In the genomic region with DNA sequence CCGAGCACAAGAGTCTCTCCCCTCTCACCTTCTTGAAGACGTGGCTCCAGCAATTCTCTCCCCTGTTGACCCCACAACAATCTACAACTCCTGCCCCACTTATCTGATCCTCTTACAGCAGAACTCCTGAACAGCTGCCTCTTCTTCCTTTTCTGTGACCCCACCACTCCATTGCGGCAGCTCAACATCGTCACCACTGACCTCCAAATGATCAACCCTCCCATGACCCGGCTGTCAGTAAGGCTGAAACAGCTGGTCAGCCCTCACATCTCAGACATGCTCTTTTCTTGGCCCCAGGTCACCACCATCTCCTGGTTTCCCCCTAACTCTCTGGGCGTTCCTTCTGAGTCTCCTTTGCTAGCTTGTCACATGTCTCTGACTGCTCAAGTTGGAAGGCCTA, we compare ENCODE assay signal across 1 cellular context.
TF ChIP-seq lines count a peak whose summit lies in the region.

No MANE protein-coding gene starts in this region.

TF ChIP-seq in K562, 482 proteins besides CTCF, POLR2A, EP300 and RAD21 (continues in another document):
- TF ChIP-seq NR2C1 (IDR thresholded peaks at IDR 0.05): peak; percentile 80
- peak; percentile 69 for TF ChIP-seq NR2C1 (tag; IDR thresholded peaks at IDR 0.05)
- TF ChIP-seq L3MBTL2 (IDR thresholded peaks at IDR 0.05): peak; percentile 34; the same call in 1 of the 2 replicates
- TF ChIP-seq, protein P1, sequence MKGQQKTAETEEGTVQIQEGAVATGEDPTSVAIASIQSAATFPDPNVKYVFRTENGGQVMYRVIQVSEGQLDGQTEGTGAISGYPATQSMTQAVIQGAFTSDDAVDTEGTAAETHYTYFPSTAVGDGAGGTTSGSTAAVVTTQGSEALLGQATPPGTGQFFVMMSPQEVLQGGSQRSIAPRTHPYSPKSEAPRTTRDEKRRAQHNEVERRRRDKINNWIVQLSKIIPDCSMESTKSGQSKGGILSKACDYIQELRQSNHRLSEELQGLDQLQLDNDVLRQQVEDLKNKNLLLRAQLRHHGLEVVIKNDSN (CRISPR knock-in tag; IDR thresholded peaks at IDR 0.05): peak; percentile 23; the same call in 1 of the 2 replicates
- TF ChIP-seq, protein P2, sequence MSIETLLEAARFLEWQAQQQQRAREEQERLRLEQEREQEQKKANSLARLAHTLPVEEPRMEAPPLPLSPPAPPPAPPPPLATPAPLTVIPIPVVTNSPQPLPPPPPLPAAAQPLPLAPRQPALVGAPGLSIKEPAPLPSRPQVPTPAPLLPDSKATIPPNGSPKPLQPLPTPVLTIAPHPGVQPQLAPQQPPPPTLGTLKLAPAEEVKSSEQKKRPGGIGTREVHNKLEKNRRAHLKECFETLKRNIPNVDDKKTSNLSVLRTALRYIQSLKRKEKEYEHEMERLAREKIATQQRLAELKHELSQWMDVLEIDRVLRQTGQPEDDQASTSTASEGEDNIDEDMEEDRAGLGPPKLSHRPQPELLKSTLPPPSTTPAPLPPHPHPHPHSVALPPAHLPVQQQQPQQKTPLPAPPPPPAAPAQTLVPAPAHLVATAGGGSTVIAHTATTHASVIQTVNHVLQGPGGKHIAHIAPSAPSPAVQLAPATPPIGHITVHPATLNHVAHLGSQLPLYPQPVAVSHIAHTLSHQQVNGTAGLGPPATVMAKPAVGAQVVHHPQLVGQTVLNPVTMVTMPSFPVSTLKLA (conservative IDR thresholded peaks at IDR 0.05): 0 out of 4 replicates have a peak, but pooled peaks have one; percentile 45 to 46
- peak; percentile 34; the same call in 1 of the 2 replicates for TF ChIP-seq CREM (IDR thresholded peaks at IDR 0.05; ENCODE audit: low read depth)
- no peak for TF ChIP-seq SMARCC2 (IDR thresholded peaks at IDR 0.05; ENCODE audit: low read depth)
- TF ChIP-seq SAP30 (IDR thresholded peaks at IDR 0.05; ENCODE audit: borderline replicate concordance, insufficient read depth, low read depth, low read length, poor library complexity, severe bottlenecking): peak; percentile 68
- TF ChIP-seq, protein P3, sequence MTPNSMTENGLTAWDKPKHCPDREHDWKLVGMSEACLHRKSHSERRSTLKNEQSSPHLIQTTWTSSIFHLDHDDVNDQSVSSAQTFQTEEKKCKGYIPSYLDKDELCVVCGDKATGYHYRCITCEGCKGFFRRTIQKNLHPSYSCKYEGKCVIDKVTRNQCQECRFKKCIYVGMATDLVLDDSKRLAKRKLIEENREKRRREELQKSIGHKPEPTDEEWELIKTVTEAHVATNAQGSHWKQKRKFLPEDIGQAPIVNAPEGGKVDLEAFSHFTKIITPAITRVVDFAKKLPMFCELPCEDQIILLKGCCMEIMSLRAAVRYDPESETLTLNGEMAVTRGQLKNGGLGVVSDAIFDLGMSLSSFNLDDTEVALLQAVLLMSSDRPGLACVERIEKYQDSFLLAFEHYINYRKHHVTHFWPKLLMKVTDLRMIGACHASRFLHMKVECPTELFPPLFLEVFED (CRISPR knock-in tag; conservative IDR thresholded peaks at IDR 0.05): 0 out of 2 replicates have a peak, but pooled peaks have one; percentile 5
- TF ChIP-seq LEF1 (IDR thresholded peaks at IDR 0.05): peak; percentile 51
- TF ChIP-seq, protein P4, sequence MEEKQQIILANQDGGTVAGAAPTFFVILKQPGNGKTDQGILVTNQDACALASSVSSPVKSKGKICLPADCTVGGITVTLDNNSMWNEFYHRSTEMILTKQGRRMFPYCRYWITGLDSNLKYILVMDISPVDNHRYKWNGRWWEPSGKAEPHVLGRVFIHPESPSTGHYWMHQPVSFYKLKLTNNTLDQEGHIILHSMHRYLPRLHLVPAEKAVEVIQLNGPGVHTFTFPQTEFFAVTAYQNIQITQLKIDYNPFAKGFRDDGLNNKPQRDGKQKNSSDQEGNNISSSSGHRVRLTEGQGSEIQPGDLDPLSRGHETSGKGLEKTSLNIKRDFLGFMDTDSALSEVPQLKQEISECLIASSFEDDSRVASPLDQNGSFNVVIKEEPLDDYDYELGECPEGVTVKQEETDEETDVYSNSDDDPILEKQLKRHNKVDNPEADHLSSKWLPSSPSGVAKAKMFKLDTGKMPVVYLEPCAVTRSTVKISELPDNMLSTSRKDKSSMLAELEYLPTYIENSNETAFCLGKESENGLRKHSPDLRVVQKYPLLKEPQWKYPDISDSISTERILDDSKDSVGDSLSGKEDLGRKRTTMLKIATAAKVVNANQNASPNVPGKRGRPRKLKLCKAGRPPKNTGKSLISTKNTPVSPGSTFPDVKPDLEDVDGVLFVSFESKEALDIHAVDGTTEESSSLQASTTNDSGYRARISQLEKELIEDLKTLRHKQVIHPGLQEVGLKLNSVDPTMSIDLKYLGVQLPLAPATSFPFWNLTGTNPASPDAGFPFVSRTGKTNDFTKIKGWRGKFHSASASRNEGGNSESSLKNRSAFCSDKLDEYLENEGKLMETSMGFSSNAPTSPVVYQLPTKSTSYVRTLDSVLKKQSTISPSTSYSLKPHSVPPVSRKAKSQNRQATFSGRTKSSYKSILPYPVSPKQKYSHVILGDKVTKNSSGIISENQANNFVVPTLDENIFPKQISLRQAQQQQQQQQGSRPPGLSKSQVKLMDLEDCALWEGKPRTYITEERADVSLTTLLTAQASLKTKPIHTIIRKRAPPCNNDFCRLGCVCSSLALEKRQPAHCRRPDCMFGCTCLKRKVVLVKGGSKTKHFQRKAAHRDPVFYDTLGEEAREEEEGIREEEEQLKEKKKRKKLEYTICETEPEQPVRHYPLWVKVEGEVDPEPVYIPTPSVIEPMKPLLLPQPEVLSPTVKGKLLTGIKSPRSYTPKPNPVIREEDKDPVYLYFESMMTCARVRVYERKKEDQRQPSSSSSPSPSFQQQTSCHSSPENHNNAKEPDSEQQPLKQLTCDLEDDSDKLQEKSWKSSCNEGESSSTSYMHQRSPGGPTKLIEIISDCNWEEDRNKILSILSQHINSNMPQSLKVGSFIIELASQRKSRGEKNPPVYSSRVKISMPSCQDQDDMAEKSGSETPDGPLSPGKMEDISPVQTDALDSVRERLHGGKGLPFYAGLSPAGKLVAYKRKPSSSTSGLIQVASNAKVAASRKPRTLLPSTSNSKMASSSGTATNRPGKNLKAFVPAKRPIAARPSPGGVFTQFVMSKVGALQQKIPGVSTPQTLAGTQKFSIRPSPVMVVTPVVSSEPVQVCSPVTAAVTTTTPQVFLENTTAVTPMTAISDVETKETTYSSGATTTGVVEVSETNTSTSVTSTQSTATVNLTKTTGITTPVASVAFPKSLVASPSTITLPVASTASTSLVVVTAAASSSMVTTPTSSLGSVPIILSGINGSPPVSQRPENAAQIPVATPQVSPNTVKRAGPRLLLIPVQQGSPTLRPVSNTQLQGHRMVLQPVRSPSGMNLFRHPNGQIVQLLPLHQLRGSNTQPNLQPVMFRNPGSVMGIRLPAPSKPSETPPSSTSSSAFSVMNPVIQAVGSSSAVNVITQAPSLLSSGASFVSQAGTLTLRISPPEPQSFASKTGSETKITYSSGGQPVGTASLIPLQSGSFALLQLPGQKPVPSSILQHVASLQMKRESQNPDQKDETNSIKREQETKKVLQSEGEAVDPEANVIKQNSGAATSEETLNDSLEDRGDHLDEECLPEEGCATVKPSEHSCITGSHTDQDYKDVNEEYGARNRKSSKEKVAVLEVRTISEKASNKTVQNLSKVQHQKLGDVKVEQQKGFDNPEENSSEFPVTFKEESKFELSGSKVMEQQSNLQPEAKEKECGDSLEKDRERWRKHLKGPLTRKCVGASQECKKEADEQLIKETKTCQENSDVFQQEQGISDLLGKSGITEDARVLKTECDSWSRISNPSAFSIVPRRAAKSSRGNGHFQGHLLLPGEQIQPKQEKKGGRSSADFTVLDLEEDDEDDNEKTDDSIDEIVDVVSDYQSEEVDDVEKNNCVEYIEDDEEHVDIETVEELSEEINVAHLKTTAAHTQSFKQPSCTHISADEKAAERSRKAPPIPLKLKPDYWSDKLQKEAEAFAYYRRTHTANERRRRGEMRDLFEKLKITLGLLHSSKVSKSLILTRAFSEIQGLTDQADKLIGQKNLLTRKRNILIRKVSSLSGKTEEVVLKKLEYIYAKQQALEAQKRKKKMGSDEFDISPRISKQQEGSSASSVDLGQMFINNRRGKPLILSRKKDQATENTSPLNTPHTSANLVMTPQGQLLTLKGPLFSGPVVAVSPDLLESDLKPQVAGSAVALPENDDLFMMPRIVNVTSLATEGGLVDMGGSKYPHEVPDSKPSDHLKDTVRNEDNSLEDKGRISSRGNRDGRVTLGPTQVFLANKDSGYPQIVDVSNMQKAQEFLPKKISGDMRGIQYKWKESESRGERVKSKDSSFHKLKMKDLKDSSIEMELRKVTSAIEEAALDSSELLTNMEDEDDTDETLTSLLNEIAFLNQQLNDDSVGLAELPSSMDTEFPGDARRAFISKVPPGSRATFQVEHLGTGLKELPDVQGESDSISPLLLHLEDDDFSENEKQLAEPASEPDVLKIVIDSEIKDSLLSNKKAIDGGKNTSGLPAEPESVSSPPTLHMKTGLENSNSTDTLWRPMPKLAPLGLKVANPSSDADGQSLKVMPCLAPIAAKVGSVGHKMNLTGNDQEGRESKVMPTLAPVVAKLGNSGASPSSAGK (IDR thresholded peaks at IDR 0.05): peak; percentile 16; the same call in 1 of the 2 replicates
- TF ChIP-seq FOXK2 (conservative IDR thresholded peaks at IDR 0.05 in 1 of 2, IDR thresholded peaks at IDR 0.05 in 1 of 2; ENCODE audit: low read depth in 2 of 2): peak in 1 of 2 experiments; percentile 50; a peak in 2 of 4 replicates
- 0 out of 2 replicates have a peak, but pooled peaks have one; percentile 11 for TF ChIP-seq BCOR (IDR thresholded peaks at IDR 0.05)
- TF ChIP-seq ESRRA (IDR thresholded peaks at IDR 0.05; ENCODE audit: borderline replicate concordance, low read depth): peak; percentile 71; the same call in 1 of the 2 replicates
- peak; percentile 65 for TF ChIP-seq SMARCE1 (IDR thresholded peaks at IDR 0.05)
- peak; percentile 88; the same call in 1 of the 2 replicates for TF ChIP-seq HDGF (IDR thresholded peaks at IDR 0.05)
- TF ChIP-seq ZNF766 (CRISPR knock-in tag; conservative IDR thresholded peaks at IDR 0.05): 0 out of 2 replicates have a peak, but pooled peaks have one; percentile 22
- TF ChIP-seq, protein P5, sequence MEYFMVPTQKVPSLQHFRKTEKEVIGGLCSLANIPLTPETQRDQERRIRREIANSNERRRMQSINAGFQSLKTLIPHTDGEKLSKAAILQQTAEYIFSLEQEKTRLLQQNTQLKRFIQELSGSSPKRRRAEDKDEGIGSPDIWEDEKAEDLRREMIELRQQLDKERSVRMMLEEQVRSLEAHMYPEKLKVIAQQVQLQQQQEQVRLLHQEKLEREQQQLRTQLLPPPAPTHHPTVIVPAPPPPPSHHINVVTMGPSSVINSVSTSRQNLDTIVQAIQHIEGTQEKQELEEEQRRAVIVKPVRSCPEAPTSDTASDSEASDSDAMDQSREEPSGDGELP (CRISPR knock-in tag; IDR thresholded peaks at IDR 0.05; ENCODE audit: borderline replicate concordance): peak; percentile 93
- TF ChIP-seq HDAC2 (IDR thresholded peaks at IDR 0.05): peak; percentile 61; the same call in 1 of the 2 replicates
- TF ChIP-seq ARID1B (IDR thresholded peaks at IDR 0.05): peak; percentile 33; the same call in 1 of the 2 replicates
- TF ChIP-seq, protein P6, sequence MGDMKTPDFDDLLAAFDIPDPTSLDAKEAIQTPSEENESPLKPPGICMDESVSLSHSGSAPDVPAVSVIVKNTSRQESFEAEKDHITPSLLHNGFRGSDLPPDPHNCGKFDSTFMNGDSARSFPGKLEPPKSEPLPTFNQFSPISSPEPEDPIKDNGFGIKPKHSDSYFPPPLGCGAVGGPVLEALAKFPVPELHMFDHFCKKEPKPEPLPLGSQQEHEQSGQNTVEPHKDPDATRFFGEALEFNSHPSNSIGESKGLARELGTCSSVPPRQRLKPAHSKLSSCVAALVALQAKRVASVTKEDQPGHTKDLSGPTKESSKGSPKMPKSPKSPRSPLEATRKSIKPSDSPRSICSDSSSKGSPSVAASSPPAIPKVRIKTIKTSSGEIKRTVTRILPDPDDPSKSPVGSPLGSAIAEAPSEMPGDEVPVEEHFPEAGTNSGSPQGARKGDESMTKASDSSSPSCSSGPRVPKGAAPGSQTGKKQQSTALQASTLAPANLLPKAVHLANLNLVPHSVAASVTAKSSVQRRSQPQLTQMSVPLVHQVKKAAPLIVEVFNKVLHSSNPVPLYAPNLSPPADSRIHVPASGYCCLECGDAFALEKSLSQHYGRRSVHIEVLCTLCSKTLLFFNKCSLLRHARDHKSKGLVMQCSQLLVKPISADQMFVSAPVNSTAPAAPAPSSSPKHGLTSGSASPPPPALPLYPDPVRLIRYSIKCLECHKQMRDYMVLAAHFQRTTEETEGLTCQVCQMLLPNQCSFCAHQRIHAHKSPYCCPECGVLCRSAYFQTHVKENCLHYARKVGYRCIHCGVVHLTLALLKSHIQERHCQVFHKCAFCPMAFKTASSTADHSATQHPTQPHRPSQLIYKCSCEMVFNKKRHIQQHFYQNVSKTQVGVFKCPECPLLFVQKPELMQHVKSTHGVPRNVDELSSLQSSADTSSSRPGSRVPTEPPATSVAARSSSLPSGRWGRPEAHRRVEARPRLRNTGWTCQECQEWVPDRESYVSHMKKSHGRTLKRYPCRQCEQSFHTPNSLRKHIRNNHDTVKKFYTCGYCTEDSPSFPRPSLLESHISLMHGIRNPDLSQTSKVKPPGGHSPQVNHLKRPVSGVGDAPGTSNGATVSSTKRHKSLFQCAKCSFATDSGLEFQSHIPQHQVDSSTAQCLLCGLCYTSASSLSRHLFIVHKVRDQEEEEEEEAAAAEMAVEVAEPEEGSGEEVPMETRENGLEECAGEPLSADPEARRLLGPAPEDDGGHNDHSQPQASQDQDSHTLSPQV (IDR thresholded peaks at IDR 0.05): 0 out of 2 replicates have a peak, but pooled peaks have one; percentile 24
- peak in 1 of 2 experiments; percentile 57; a peak in 1 of 4 replicates for TF ChIP-seq SIN3A (IDR thresholded peaks at IDR 0.05; ENCODE audit: borderline replicate concordance in 2 of 2, control insufficient read depth in 1 of 2, low read depth in 2 of 2, low read length in 2 of 2)
- no peak for TF ChIP-seq ZNF143 (CRISPR knock-in tag; IDR thresholded peaks at IDR 0.05)
- no peak for TF ChIP-seq HOXB6 (CRISPR knock-in tag; IDR thresholded peaks at IDR 0.05; ENCODE audit: borderline replicate concordance)
- peak in 1 of 2 experiments; percentile 79; a peak in 1 of 4 replicates for TF ChIP-seq HDAC1 (IDR thresholded peaks at IDR 0.05)
- 0 out of 2 replicates have a peak, but pooled peaks have one; percentile 19 for TF ChIP-seq NR2C2 (CRISPR knock-in tag; IDR thresholded peaks at IDR 0.05)
- peak; percentile 73 for TF ChIP-seq NR2C2 (tag; IDR thresholded peaks at IDR 0.05)
- peak; percentile 56; the same call in 1 of the 2 replicates for TF ChIP-seq DPF2 (IDR thresholded peaks at IDR 0.05)
- no peak for TF ChIP-seq SP1 (CRISPR knock-in tag; IDR thresholded peaks at IDR 0.05)
- TF ChIP-seq DACH1 (IDR thresholded peaks at IDR 0.05; ENCODE audit: partially characterized antibody): peak; percentile 89
- TF ChIP-seq SMARCA4 (IDR thresholded peaks at IDR 0.05): 0 out of 2 replicates have a peak, but pooled peaks have one; percentile 25
